ENCODE assay signal across 33 cellular contexts in the genomic region with DNA sequence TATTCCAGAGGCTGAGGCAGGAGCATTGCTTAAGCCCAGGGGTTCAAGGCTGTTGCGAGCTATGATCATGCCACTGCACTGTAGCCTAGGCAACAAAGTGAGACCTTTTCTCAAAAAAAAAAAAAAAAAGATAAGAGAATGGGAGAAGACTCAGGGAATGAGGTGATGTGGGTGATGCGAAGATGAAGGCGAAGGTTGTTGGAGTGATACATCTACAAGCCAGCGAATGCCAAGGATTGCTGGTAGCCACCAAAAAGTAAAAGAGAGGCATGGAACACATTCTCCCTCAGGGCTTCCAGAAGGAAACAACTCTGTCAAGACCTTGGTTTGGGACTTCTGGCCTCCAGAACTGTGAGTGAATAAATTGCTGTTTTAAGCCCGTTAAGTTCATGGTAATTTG.
"Had no signal": no experiment of that assay in that cellular context is flagged by ENCODE, and none has a peak within 500 bp of the region (broad histone marks: within the 10 kb centered on the region; RNA-seq: fewer than 3 reads in every experiment).

No MANE protein-coding gene starts in this region.

- DNase-seq: Kasumi-1, MG63, MM.1S, MV-4-11, NCI-H1048, NCI-H1092, NCI-H1092 treated with DMSO at 0.1 percent for 48 hours, NCI-H1105, NCI-H1105 treated with DMSO at 0.1 percent for 48 hours, NCI-H1417, NCI-H1417 treated with DMSO at 0.1 percent for 48 hours, NCI-H1436, NCI-H1436 treated with DMSO at 0.1 percent for 48 hours, NCI-H146, NCI-H1694, NCI-H1694 treated with DMSO at 0.1 percent for 48 hours, NCI-H187, NCI-H187 treated with DMSO at 0.1 percent for 48 hours, NCI-H1930, NCI-H2029, NCI-H2029 treated with DMSO at 0.1 percent for 48 hours, NCI-H2081, NCI-H2081 treated with DMSO at 0.1 percent for 48 hours, NCI-H2107, NCI-H2171, NCI-H2171 treated with DMSO at 0.1 percent for 48 hours, NCI-H2227 treated with DMSO at 0.1 percent for 48 hours, NCI-H226, NCI-H345, NCI-H446, NCI-H446 treated with DMSO at 0.1 percent for 48 hours, NCI-H510A had no signal

- H3K9ac ChIP-seq: KMS-11 had no signal

- H3K9me3 ChIP-seq: MG63 had no signal

- H3K4me3 ChIP-seq: MG63 had no signal

- H3K36me3 ChIP-seq: MG63 had no signal

- H3K4me2 ChIP-seq: KMS-11 had no signal

- H3K27ac ChIP-seq: KMS-11 had no signal

- H3K27me3 ChIP-seq: MG63 had no signal
